In genomic region chr10:10883737-10884136, GRCh38 we compare ENCODE assay signal across 8 cellular contexts.
"Had no signal": no experiment of that assay in that cellular context is flagged by ENCODE, and none has a peak within 500 bp of the region (broad histone marks: within the 10 kb centered on the region; RNA-seq: fewer than 3 reads in every experiment).

No MANE protein-coding gene starts in this region.

- H3K4me1 Mint-ChIP-seq: IgD-negative memory B cell had no signal

- H3K4me3 ChIP-seq: K562 had no signal

- H3K4me3 Mint-ChIP-seq: IgD-negative memory B cell had no signal

- FAIRE-seq: HepG2, HTR-8/SVneo, K562 had no signal

- H3K27ac ChIP-seq: HL-60 had no signal

- DNase-seq: IMR-90, KBM-7, KG1 had no signal
